ENCODE assay signal across 24 cellular contexts in the genomic region with DNA sequence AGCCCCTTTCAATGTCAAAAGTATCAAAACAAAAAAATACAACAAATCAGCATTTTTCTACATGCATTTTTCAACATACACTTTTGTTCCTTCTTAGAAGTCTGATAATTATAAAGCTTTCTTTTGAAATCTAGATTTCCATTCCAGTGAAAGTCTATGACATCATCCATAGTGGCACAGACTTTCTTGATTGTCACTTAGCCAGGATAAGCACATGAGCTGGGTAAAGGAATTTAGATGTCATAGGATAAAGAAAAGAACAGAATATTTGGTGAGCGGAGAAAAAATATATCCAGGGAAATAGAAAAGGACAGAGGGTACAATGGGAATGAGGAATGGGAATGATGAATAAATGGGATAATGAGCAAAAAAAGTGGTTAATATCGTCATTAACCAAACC. TPM values are rescaled to one million over a fixed set of nuclear protein-coding genes. Genes with fewer than 3 reads are reported as not detected.
DNase-seq lines count a peak whose midpoint lies in the region; ATAC-seq, FAIRE-seq and TF ChIP-seq lines count a peak whose summit lies in the region.
"Had no signal": no experiment of that assay in that cellular context is flagged by ENCODE, and none has a peak within 500 bp of the region (broad histone marks: within the 10 kb centered on the region; RNA-seq: fewer than 3 reads in every experiment).

No MANE protein-coding gene starts in this region.

- no peaks in the 10 kb centered on the region for H4K20me1 ChIP-seq in K562 (replicated peaks; ENCODE audit: control insufficient read depth, insufficient read depth, low read length)

- in situ Hi-C loops in K562 (cut with MboI), result loop anchor here (25.0 kb wide), 1 partner anchor 153 kb away; no protein-coding TSS in a partner anchor

- no peak overlapping the region for H3K4me3 ChIP-seq in HEK293 (ENCODE audit: low read depth, low read length)
- no peak overlapping the region for H3K4me3 ChIP-seq in K562
- no peak overlapping the region for H3K4me3 ChIP-seq in tibial artery
- H3K4me3 ChIP-seq in ascending aorta, result no peak overlapping the region
- H3K4me3 ChIP-seq: MG63, SJSA1 had no signal

- peaks cover 31% of the 10 kb centered on the region for H3K4me1 Mint-ChIP-seq in nephron progenitor cell

- H3K9ac ChIP-seq in K562 (ENCODE audit: insufficient read depth in 1 of 2, low read depth in 2 of 2, low read length in 2 of 2), result no peak overlapping the region

- peaks cover 4% of the 10 kb centered on the region for H3K27me3 Mint-ChIP-seq in nephron progenitor cell (ENCODE audit: low read depth, poor library complexity)

- no peak for ATAC-seq in K562
- ATAC-seq in activated CD4-positive, CD25-positive, alpha-beta regulatory T cell treated with anti-CD3 and anti-CD28 coated beads, Interleukin-2, amount 50 U/mL, for 24 hours, result no peak
- ATAC-seq in HG02642 (IDR thresholded peaks at IDR 0.05; ENCODE audit: poor library complexity, unreplicated experiment), result no peak
- ATAC-seq: CD8-positive, alpha-beta T cell had no signal

- no peak for FAIRE-seq in K562 (lab: Jason Lieb, UNC)
- FAIRE-seq: GM12892, HTR-8/SVneo had no signal

- no peaks in the 10 kb centered on the region for H3K36me3 Mint-ChIP-seq in nephron progenitor cell (ENCODE audit: low read depth)
- H3K36me3 Mint-ChIP-seq: CD8-positive, alpha-beta T cell had no signal

- TF ChIP-seq RAD21 in K562 (CRISPR knock-in tag; conservative IDR thresholded peaks at IDR 0.05 in 1 of 2, IDR thresholded peaks at IDR 0.05 in 1 of 2), result no peak

- H3K9me3 ChIP-seq in HEK293 (ENCODE audit: control insufficient read depth, insufficient read depth, low read depth, low read length), result no peaks in the 10 kb centered on the region
- H3K9me3 ChIP-seq in K562 (replicated peaks; ENCODE audit: control insufficient read depth, insufficient read depth, low read depth, low read length), result no peaks in the 10 kb centered on the region
- no peaks in the 10 kb centered on the region for H3K9me3 ChIP-seq in tibial artery
- no peaks in the 10 kb centered on the region for H3K9me3 ChIP-seq in ascending aorta
- H3K9me3 ChIP-seq: Caco-2, MG63, SJSA1 had no signal

- no TSS peak for BruUV-seq in K562 (replicated peaks; lab: Mats Ljungman, UMichigan)

- DNase-seq in K562 (ENCODE audit: extremely low read depth in 1 of 4, low spot score in 3 of 4) (no peak), nephron progenitor cell (no peak), tibial artery (no peak), ascending aorta (ENCODE audit: low spot score in 2 of 2) (no peak)
- DNase-seq: C1 segment of cervical spinal cord; Caco-2; CD8-positive, alpha-beta T cell; DMS 273 treated with DMSO at 0.1 percent for 48 hours; DMS79 treated with DMSO at 0.1 percent for 48 hours; H7; KG1; MG63; NCI-H2029; NCI-H446 treated with DMSO at 0.1 percent for 48 hours; NCI-H526; NCI-H82; Right ventricle myocardium superior; RPMI8226 had no signal

- CTCF ChIA-PET in HEK293 (lab: Yijun Ruan, JAX), result no interaction called here
- CTCF ChIA-PET in K562 (lab: Yijun Ruan, JAX; ENCODE audit: low intra/inter-chr PET ratio), result no interaction called here

- TF ChIP-seq EP300 in K562 (IDR thresholded peaks at IDR 0.05; ENCODE audit: low read length), result no peak

- H3K4me2 ChIP-seq in K562 (ENCODE audit: insufficient read depth, low read length), result no peak overlapping the region

- no peaks in the 10 kb centered on the region for H3K9me1 ChIP-seq in K562 (ENCODE audit: control insufficient read depth, insufficient read depth, low read length)

- peak overlapping the region; percentile 79 for H3K27ac Mint-ChIP-seq in nephron progenitor cell
- H3K27ac Mint-ChIP-seq: CD8-positive, alpha-beta T cell had no signal

- no peaks in the 10 kb centered on the region for H3K9me3 Mint-ChIP-seq in nephron progenitor cell

- H3K36me3 ChIP-seq in HEK293 (ENCODE audit: control insufficient read depth in 2 of 2, insufficient read depth in 1 of 2, low read length in 2 of 2) (no peaks in the 10 kb centered on the region), K562 (ENCODE audit: control insufficient read depth, insufficient read depth, low read length) (no peaks in the 10 kb centered on the region), tibial artery (no peaks in the 10 kb centered on the region), ascending aorta (no peaks in the 10 kb centered on the region)
- H3K36me3 ChIP-seq: MG63, SJSA1 had no signal

- H3K4me3 Mint-ChIP-seq in nephron progenitor cell, result no peak overlapping the region
- H3K4me3 Mint-ChIP-seq: CD8-positive, alpha-beta T cell had no signal

- WGBS in K562 (ENCODE audit: insufficient coverage, low coverage, missing lambda C conversion rate), result 78% methylated on average over 2 of the region's 2 CpGs

- no peaks in the 10 kb centered on the region for H3K79me2 ChIP-seq in K562 (ENCODE audit: control insufficient read depth, insufficient read depth, low read length)

- no peak overlapping the region for H2AFZ ChIP-seq in K562 (ENCODE audit: low read depth, low read length)

- no peaks in the 10 kb centered on the region for H3K4me1 ChIP-seq in HEK293 (ENCODE audit: control insufficient read depth, insufficient read depth, low read length)
- H3K4me1 ChIP-seq in K562 (replicated peaks in 1 of 2; ENCODE audit: control insufficient read depth in 2 of 2, insufficient read depth in 2 of 2, low read length in 2 of 2), result no peaks in the 10 kb centered on the region; a peak in 1 of 5 replicates
- H3K4me1 ChIP-seq in tibial artery, result peaks cover 0 to 20% (median 0%) of the 10 kb centered on the region in 4 donors
- H3K4me1 ChIP-seq in ascending aorta, result peaks cover 0 to 3% of the 10 kb centered on the region in 2 donors
- H3K4me1 ChIP-seq: Caco-2 had no signal

- intact Hi-C loops in K562 (cut with micrococcal nuclease), result no loop called here
- intact Hi-C loops in tibial artery (cut with DNase I; ENCODE audit: low total_unique reads), result no loop called here
- intact Hi-C loops in ascending aorta (cut with DNase I), result loop anchor here (10.0 kb wide), 1 partner anchor 240 kb away; no protein-coding TSS in a partner anchor

- TF ChIP-seq CTCF in HEK293 (tag by site-specific recombination; IDR thresholded peaks at IDR 0.05) (no peak), K562 (IDR thresholded peaks at IDR 0.05 in 2 of 3, conservative IDR thresholded peaks at IDR 0.05 in 1 of 3; ENCODE audit: insufficient read depth in 2 of 3, low read depth in 1 of 3, low read length in 3 of 3) (no peak), nephron progenitor cell (IDR thresholded peaks at IDR 0.05) (no peak), tibial artery (IDR thresholded peaks at IDR 0.05) (no peak), ascending aorta (IDR thresholded peaks at IDR 0.05) (no peak)

- H3K27ac ChIP-seq in HEK293 (ENCODE audit: extremely low read depth, low read depth, low read length), result no peak overlapping the region
- H3K27ac ChIP-seq in K562 (ENCODE audit: extremely low read depth, low read depth, low read length), result no peak overlapping the region
- peak overlapping the region; percentile 16 to 53 for H3K27ac ChIP-seq in tibial artery
- no peak overlapping the region for H3K27ac ChIP-seq in ascending aorta
- H3K27ac ChIP-seq: SJSA1 had no signal

- POLR2A ChIA-PET in HEK293 (lab: Yijun Ruan, JAX) (no interaction called here), K562 (lab: Yijun Ruan, JAX) (interaction anchor here (1.0 kb wide), 1 partner anchor 26 kb away, joined by 3 read pairs; no protein-coding TSS in a partner anchor)

- TF ChIP-seq POLR2A in K562 (conservative IDR thresholded peaks at IDR 0.05), result no peak

- H3K27me3 ChIP-seq in K562 (ENCODE audit: control insufficient read depth in 2 of 2, insufficient read depth in 2 of 2, low read length in 2 of 2) (no peaks in the 10 kb centered on the region), tibial artery (no peaks in the 10 kb centered on the region), ascending aorta (no peaks in the 10 kb centered on the region)
- H3K27me3 ChIP-seq: MG63 had no signal

TF ChIP-seq in K562, 482 proteins besides CTCF, POLR2A, EP300 and RAD21 (continues in another document):
- TF ChIP-seq ZNF23 (CRISPR knock-in tag; IDR thresholded peaks at IDR 0.05) (no peak), PURB (CRISPR knock-in tag; IDR thresholded peaks at IDR 0.05; ENCODE audit: low read depth) (no peak), SRF (CRISPR knock-in tag; IDR thresholded peaks at IDR 0.05) (no peak), C11orf30 (IDR thresholded peaks at IDR 0.05; ENCODE audit: low read depth) (peak; percentile 40; the same call in 1 of the 2 replicates)
- TF ChIP-seq, protein P1, sequence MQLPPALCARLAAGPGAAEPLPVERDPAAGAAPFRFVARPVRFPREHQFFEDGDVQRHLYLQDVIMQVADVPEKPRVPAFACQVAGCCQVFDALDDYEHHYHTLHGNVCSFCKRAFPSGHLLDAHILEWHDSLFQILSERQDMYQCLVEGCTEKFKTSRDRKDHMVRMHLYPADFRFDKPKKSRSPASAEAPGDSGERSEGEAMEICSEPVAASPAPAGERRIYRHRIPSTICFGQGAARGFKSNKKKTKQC (CRISPR knock-in tag; IDR thresholded peaks at IDR 0.05), result no peak

RNA-seq across cellular contexts. Expression of a gene that starts 15.1 kb away (rescaled TPM):
- total RNA-seq in K562 (2011; cell fraction: chromatin; rRNA removed; ENCODE audit: low replicate concordance), result not detected in 2 replicates
- 0.13 TPM in 1 of 2 replicates, not detected in the other for total RNA-seq in K562 (2011; cell fraction: nucleolus; rRNA removed)
- not detected in 2 replicates for total RNA-seq in K562 (2011; cell fraction: nucleoplasm; rRNA removed)
- total RNA-seq in K562 (2014; rRNA removed), result not detected in 2 replicates
- not detected in 2 replicates for total RNA-seq in K562 (2014; rRNA removed; fragmentation: Illumina TruSeq; extraction: Trizol)
- 0.04 TPM in 1 of 2 replicates, not detected in the other for total RNA-seq in K562 (2015; rRNA removed; fragmentation: Illumina TruSeq; extraction: Trizol)
- not detected in 2 replicates for total RNA-seq in K562 (2021)
- polyA plus RNA-seq in K562 (2011; rRNA removed), result not detected in 2 replicates
- not detected in 2 replicates for polyA plus RNA-seq in K562 (2011; cell fraction: cytosol; rRNA removed)
- not detected in 2 replicates for polyA plus RNA-seq in K562 (2011; cell fraction: nucleus; rRNA removed)
- polyA plus RNA-seq in K562 (2012), result 0.01 TPM in 1 of 2 replicates, not detected in the other
- not detected in 2 replicates for polyA plus RNA-seq in K562 (2014; fragmentation: Illumina TruSeq; extraction: Trizol)
- polyA plus RNA-seq in K562 (2014; fragmentation: Nextera tagmentation; extraction: Ambion mirVana), result not detected
- polyA plus RNA-seq in K562 (2014; rRNA removed), result 0.03 TPM in 1 of 2 replicates, not detected in the other
- not detected in 2 replicates for polyA minus RNA-seq in K562 (2011; rRNA and poly(A)+ RNA removed)
- not detected in 2 replicates for polyA minus RNA-seq in K562 (2011; cell fraction: cytosol; rRNA and poly(A)+ RNA removed)
- polyA minus RNA-seq in K562 (2011; cell fraction: nucleus; rRNA and poly(A)+ RNA removed), result not detected in 2 replicates
- total RNA-seq in ascending aorta, result 8.1 TPM
- total RNA-seq: Caco-2; CD8-positive, alpha-beta T cell had no signal

Comparison
In these comparisons a context has a peak if more than half of its experiments do, and no peak if none do; other contexts are left out.
1. H3K27ac ChIP-seq: peak in tibial artery (2 of 2); none in HEK293 (single experiment), K562 (single experiment) and ascending aorta (0 of 2).